Comparison of ENCODE assay signal across 10 cellular contexts in the genomic region with DNA sequence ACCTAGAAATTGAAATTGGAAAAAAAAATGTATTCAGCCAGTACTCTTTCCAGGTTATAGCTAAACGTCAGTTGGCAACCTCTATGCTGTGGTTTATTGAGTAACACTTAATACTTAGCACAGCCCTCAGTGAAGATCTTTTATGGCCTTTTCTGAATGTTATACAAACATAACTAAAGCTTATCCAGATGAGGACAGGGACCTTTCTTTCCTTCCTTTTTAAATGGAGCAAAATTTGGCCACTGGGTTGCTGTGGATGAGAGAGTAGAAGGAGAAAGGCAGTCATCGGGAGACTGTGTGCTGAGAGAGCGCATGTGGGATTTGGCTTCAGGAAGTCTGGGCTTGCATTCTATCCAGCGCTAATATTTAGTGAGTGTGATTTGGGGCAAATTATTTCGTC. TPM values are rescaled to one million over a fixed set of nuclear protein-coding genes. Genes with fewer than 3 reads are reported as not detected.
A peak's percentile ranks its signal among the peaks of the same experiment; 100 is the strongest.
DNase-seq lines count a peak whose midpoint lies in the region; ATAC-seq and TF ChIP-seq lines count a peak whose summit lies in the region.
"Had no signal": no experiment of that assay in that cellular context is flagged by ENCODE, and none has a peak within 500 bp of the region (broad histone marks: within the 10 kb centered on the region; RNA-seq: fewer than 3 reads in every experiment).

No MANE protein-coding gene starts in this region.

- H3K4me1 Mint-ChIP-seq in stimulated activated naive B cell treated with anti-CD40 and anti-IgM and Interleukin-4, amounts not matched to agents 10 μg/mL and 1 μg/mL and 100 μg/mL, for 72 hours = peaks cover 14 to 18% of the 10 kb centered on the region in 2 donors

- no peaks in the 10 kb centered on the region for H3K9me3 Mint-ChIP-seq in stimulated activated naive B cell treated with anti-CD40 and anti-IgM and Interleukin-4, amounts not matched to agents 10 μg/mL and 1 μg/mL and 100 μg/mL, for 72 hours
- H3K9me3 Mint-ChIP-seq: activated T-helper 17 cell treated with anti-CD3 and anti-CD28 coated beads, Interleukin-2, amount 50 U/mL, for 72 hours; IgD-negative memory B cell had no signal

- no peaks in the 10 kb centered on the region for H3K36me3 Mint-ChIP-seq in stimulated activated naive B cell treated with anti-CD40 and anti-IgM and Interleukin-4, amounts not matched to agents 10 μg/mL and 1 μg/mL and 100 μg/mL, for 72 hours
- H3K36me3 Mint-ChIP-seq: IgD-negative memory B cell had no signal

- no peak for TF ChIP-seq POLR2A in vagina (IDR thresholded peaks at IDR 0.05)

- no peak overlapping the region for H3K27ac ChIP-seq in SK-N-MC
- peak overlapping the region; percentile 75 for H3K27ac ChIP-seq in vagina

- intact Hi-C loops in left cardiac atrium (cut with DNase I) = no loop called here
- intact Hi-C loops in vagina (cut with DNase I) = no loop called here

- H3K27me3 Mint-ChIP-seq in stimulated activated naive B cell treated with anti-CD40 and anti-IgM and Interleukin-4, amounts not matched to agents 10 μg/mL and 1 μg/mL and 100 μg/mL, for 72 hours = no peaks in the 10 kb centered on the region
- H3K27me3 Mint-ChIP-seq: IgD-negative memory B cell had no signal

- H3K9me3 ChIP-seq in SK-N-MC (ENCODE audit: low read depth, low read length) (no peaks in the 10 kb centered on the region), vagina (no peaks in the 10 kb centered on the region)

- no peak for TF ChIP-seq CTCF in vagina (IDR thresholded peaks at IDR 0.05)

- no peak overlapping the region for H3K27ac Mint-ChIP-seq in stimulated activated naive B cell treated with anti-CD40 and anti-IgM and Interleukin-4, amounts not matched to agents 10 μg/mL and 1 μg/mL and 100 μg/mL, for 72 hours
- H3K27ac Mint-ChIP-seq: activated T-helper 17 cell treated with anti-CD3 and anti-CD28 coated beads, Interleukin-2, amount 50 U/mL, for 72 hours; IgD-negative memory B cell had no signal

- DNase-seq in SIG-M5 treated with dmso at 0.1 percent for 504 hours (lab: John Stamatoyannopoulos, UW; ENCODE audit: unreplicated experiment) (peak; percentile 50), SIG-M5 (lab: John Stamatoyannopoulos, UW) (no peak), SK-N-MC (ENCODE audit: low read depth, low spot score) (peak; percentile 34), left cardiac atrium (no peak), vagina (ENCODE audit: extremely low spot score in 2 of 2) (no peak), NCI-H2171 (lab: John Stamatoyannopoulos, UW) (no peak), amniotic stem cell (lab: John Stamatoyannopoulos, UW) (no peak)
- DNase-seq in stimulated activated naive B cell treated with anti-CD40 and anti-IgM and Interleukin-4, amounts not matched to agents 10 μg/mL and 1 μg/mL and 100 μg/mL, for 72 hours = no peak

- H3K4me3 Mint-ChIP-seq in stimulated activated naive B cell treated with anti-CD40 and anti-IgM and Interleukin-4, amounts not matched to agents 10 μg/mL and 1 μg/mL and 100 μg/mL, for 72 hours = no peak overlapping the region
- H3K4me3 Mint-ChIP-seq: activated T-helper 17 cell treated with anti-CD3 and anti-CD28 coated beads, Interleukin-2, amount 50 U/mL, for 72 hours; IgD-negative memory B cell had no signal

- peaks cover 85% of the 10 kb centered on the region for H3K4me1 ChIP-seq in vagina

- H3K4me3 ChIP-seq in SK-N-MC (no peak overlapping the region), vagina (no peak overlapping the region)

- H3K36me3 ChIP-seq in SK-N-MC (ENCODE audit: insufficient read depth, low read length) = no peaks in the 10 kb centered on the region
- no peaks in the 10 kb centered on the region for H3K36me3 ChIP-seq in vagina

- H3K9ac ChIP-seq in SK-N-MC (ENCODE audit: insufficient read length) = no peak overlapping the region

- no peaks in the 10 kb centered on the region for H3K27me3 ChIP-seq in vagina

- peak; percentile 33 to 41 for ATAC-seq in left cardiac atrium
- no peak for ATAC-seq in stimulated activated naive B cell treated with anti-CD40 and anti-IgM and Interleukin-4, amounts not matched to agents 10 μg/mL and 1 μg/mL and 100 μg/mL, for 72 hours (replicated peaks)
- ATAC-seq: activated T-helper 17 cell treated with anti-CD3 and anti-CD28 coated beads, Interleukin-2, amount 50 U/mL, for 72 hours had no signal

RNA-seq across cellular contexts. Expression of a gene that starts 36.1 kb away (rescaled TPM):
- total RNA-seq in left cardiac atrium (10 to 100 TPM; 27.3 to 56.2 TPM), vagina (97.7 TPM)

Comparison
In these comparisons a context has a peak if more than half of its experiments do, and no peak if none do; other contexts are left out.
1. DNase-seq: peak in SIG-M5 treated with dmso at 0.1 percent for 504 hours (single experiment) and SK-N-MC (single experiment); none in SIG-M5 (single experiment), left cardiac atrium (single experiment), vagina (0 of 2), NCI-H2171 (single experiment), stimulated activated naive B cell treated with anti-CD40 and anti-IgM and Interleukin-4, amounts not matched to agents 10 μg/mL and 1 μg/mL and 100 μg/mL, for 72 hours (single experiment) and amniotic stem cell (single experiment).
2. ATAC-seq: peak in left cardiac atrium (2 of 2); none in stimulated activated naive B cell treated with anti-CD40 and anti-IgM and Interleukin-4, amounts not matched to agents 10 μg/mL and 1 μg/mL and 100 μg/mL, for 72 hours (0 of 2).